In genomic region chr7:80417211-80417793, GRCh38 we compare ENCODE assay signal across 21 cellular contexts.
DNase-seq lines count a peak whose midpoint lies in the region; ATAC-seq and TF ChIP-seq lines count a peak whose summit lies in the region.
"Had no signal": no experiment of that assay in that cellular context is flagged by ENCODE, and none has a peak within 500 bp of the region (broad histone marks: within the 10 kb centered on the region; RNA-seq: fewer than 3 reads in every experiment).

No MANE protein-coding gene starts in this region.

- DNase-seq in left ventricle myocardium superior: no peak
- no peak for DNase-seq in cardiac septum (ENCODE audit: low spot score)
- peak; percentile 72 for DNase-seq in cerebellar cortex (ENCODE audit: low spot score)
- DNase-seq in mesenchymal stem cell: no peak
- DNase-seq in NCI-H226: no peak
- DNase-seq in activated T-cell treated with anti-CD3 and anti-CD28 coated beads, Interleukin-2, amount 50 U/mL, for 48 hours: no peak
- no peak for DNase-seq in suprapubic skin (ENCODE audit: low spot score in 2 of 2)
- DNase-seq: 8988T; ACHN; AML-193; BE2C; Calu3; CD4-positive, alpha-beta memory T cell; COR-L47; DND-41; GDM1; H9 had no signal

- peak overlapping the region; percentile 36 for H4K8ac ChIP-seq in mesenchymal stem cell (ENCODE audit: low read length)

- H3K4ac ChIP-seq in mesenchymal stem cell (ENCODE audit: low read depth in 1 of 2, low read length in 2 of 2): no peak overlapping the region

- no peak overlapping the region for H3K18ac ChIP-seq in mesenchymal stem cell (ENCODE audit: low read depth in 1 of 2, low read length in 2 of 2)

- H3K9me3 ChIP-seq in mesenchymal stem cell (ENCODE audit: control insufficient read depth, low read length) (no peaks in the 10 kb centered on the region), suprapubic skin (no peaks in the 10 kb centered on the region)
- H3K9me3 ChIP-seq: A549, BE2C had no signal

- no peak for TF ChIP-seq EP300 in suprapubic skin (IDR thresholded peaks at IDR 0.05)

- ATAC-seq in left ventricle myocardium superior: peak; percentile 61
- ATAC-seq: A549, GM12878, GM23338, HCT116 had no signal

- no peak overlapping the region for H3K4me3 ChIP-seq in mesenchymal stem cell (ENCODE audit: insufficient read depth in 1 of 2, low read depth in 1 of 2, low read length in 2 of 2)
- H3K4me3 ChIP-seq in suprapubic skin: no peak overlapping the region
- H3K4me3 ChIP-seq: A549, GM12878, GM23338 had no signal

- H3K4me2 ChIP-seq in mesenchymal stem cell (ENCODE audit: low read length, poor library complexity, severe bottlenecking): no peak overlapping the region
- H3K4me2 ChIP-seq: A549, GM23338 had no signal

- no peak overlapping the region for H3K9ac ChIP-seq in mesenchymal stem cell (ENCODE audit: low read length)

- no peak overlapping the region for H3K23ac ChIP-seq in mesenchymal stem cell (ENCODE audit: low read length in 2 of 2)

- H3K79me1 ChIP-seq in mesenchymal stem cell (replicated peaks; ENCODE audit: low read length, poor library complexity, severe bottlenecking): no peaks in the 10 kb centered on the region

- whole genome bisulfite sequencing in mesenchymal stem cell: 92% methylated on average over 5 of the region's 6 CpGs
- WGBS in suprapubic skin: 86% methylated on average over 6 of the region's 6 CpGs

- peak overlapping the region; percentile 98 for H2BK15ac ChIP-seq in mesenchymal stem cell (ENCODE audit: low read depth, poor library complexity, severe bottlenecking)

- peak overlapping the region in 1 of 2 experiments; percentile 25 for H2BK12ac ChIP-seq in mesenchymal stem cell (ENCODE audit: low read length in 2 of 2)

- intact Hi-C loops in left ventricle myocardium superior (cut with micrococcal nuclease): no loop called here
- intact Hi-C loops in cardiac septum (cut with DNase I): no loop called here

- no peak for TF ChIP-seq POLR2A in suprapubic skin (IDR thresholded peaks at IDR 0.05)

- no peak overlapping the region for H4K91ac ChIP-seq in mesenchymal stem cell (ENCODE audit: low read length)

- no peak for TF ChIP-seq CTCF in suprapubic skin (IDR thresholded peaks at IDR 0.05)

- H3K27me3 ChIP-seq in mesenchymal stem cell (ENCODE audit: control insufficient read depth in 1 of 2, insufficient read depth in 1 of 2, low read length in 2 of 2) (no peaks in the 10 kb centered on the region), suprapubic skin (no peaks in the 10 kb centered on the region)
- H3K27me3 ChIP-seq: BE2C had no signal

- H3K36me3 ChIP-seq in mesenchymal stem cell (ENCODE audit: control insufficient read depth in 1 of 2, insufficient read depth in 2 of 2, low read depth in 1 of 2, low read length in 2 of 2) (no peaks in the 10 kb centered on the region), suprapubic skin (no peaks in the 10 kb centered on the region)
- H3K36me3 ChIP-seq: BE2C had no signal

- H3K4me1 ChIP-seq in mesenchymal stem cell (ENCODE audit: control insufficient read depth, insufficient read depth, low read depth, low read length) (no peaks in the 10 kb centered on the region), suprapubic skin (no peaks in the 10 kb centered on the region)

- no peak overlapping the region for H2BK120ac ChIP-seq in mesenchymal stem cell (ENCODE audit: low read depth, low read length)

- H3K27ac ChIP-seq in mesenchymal stem cell (ENCODE audit: low read length, poor library complexity, severe bottlenecking): no peak overlapping the region
- H3K27ac ChIP-seq in suprapubic skin: no peak overlapping the region
- H3K27ac ChIP-seq: A549 had no signal

- H2AK5ac ChIP-seq in mesenchymal stem cell (ENCODE audit: low read length, severe bottlenecking): no peak overlapping the region

- H3K14ac ChIP-seq in mesenchymal stem cell (ENCODE audit: low read length in 2 of 2): no peak overlapping the region

- no peak overlapping the region for H2BK5ac ChIP-seq in mesenchymal stem cell (ENCODE audit: low read depth, low read length, poor library complexity, severe bottlenecking)

- no peak overlapping the region for H2AFZ ChIP-seq in mesenchymal stem cell (ENCODE audit: low read depth, low read length)
- H2AFZ ChIP-seq: GM23338 had no signal
